In the genomic region with DNA sequence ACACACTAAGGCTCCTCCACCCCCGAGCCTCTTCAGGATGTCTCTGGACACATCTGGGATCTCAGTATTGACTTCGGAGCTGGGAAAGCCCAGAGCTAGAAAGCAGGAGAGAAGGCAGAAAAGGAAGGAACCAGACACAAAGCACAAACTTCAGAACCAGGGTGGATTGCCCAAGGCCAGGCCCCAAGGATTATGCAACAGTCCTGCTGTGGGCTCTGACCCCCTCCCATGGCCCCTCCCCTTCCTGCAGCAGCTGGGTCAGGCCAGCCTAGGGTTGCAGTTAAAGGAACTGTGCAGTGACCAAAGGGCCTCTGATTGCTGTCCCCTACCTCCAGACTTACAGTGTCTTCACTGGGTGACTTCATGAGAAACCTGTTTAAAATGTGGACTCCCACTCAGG, we compare ENCODE assay signal across 1 cellular context.
TF ChIP-seq lines count a peak whose summit lies in the region.

No MANE protein-coding gene starts in this region.

TF ChIP-seq in HepG2, 621 proteins besides CTCF, POLR2A, EP300 and RAD21 (continued from another document and continues in another):
- TF ChIP-seq ZNF326 (CRISPR knock-in tag; IDR thresholded peaks at IDR 0.05; ENCODE audit: borderline replicate concordance) (no peak), YEATS4 (CRISPR knock-in tag; IDR thresholded peaks at IDR 0.05; ENCODE audit: borderline replicate concordance) (no peak; the same call in 1 of the 2 replicates), JUND (CRISPR knock-in tag; IDR thresholded peaks at IDR 0.05) (no peak), TAF1 (CRISPR knock-in tag; IDR thresholded peaks at IDR 0.05) (no peak), EZH2 (conservative IDR thresholded peaks at IDR 0.05; ENCODE audit: low read depth, low read length) (no peak), ZKSCAN8 (CRISPR knock-in tag; IDR thresholded peaks at IDR 0.05; ENCODE audit: borderline replicate concordance) (0 out of 2 replicates have a peak, but pooled peaks have one; percentile 32), GTF3A (CRISPR knock-in tag; conservative IDR thresholded peaks at IDR 0.05) (no peak), NAIF1 (CRISPR knock-in tag; IDR thresholded peaks at IDR 0.05; ENCODE audit: borderline replicate concordance) (no peak), ERF (CRISPR knock-in tag; IDR thresholded peaks at IDR 0.05) (peak; percentile 60; the same call in 1 of the 2 replicates), ARNTL (CRISPR knock-in tag; IDR thresholded peaks at IDR 0.05) (no peak), ZFP36L2 (CRISPR knock-in tag; IDR thresholded peaks at IDR 0.05) (no peak), GLI4 (CRISPR knock-in tag; IDR thresholded peaks at IDR 0.05; ENCODE audit: borderline replicate concordance) (no peak), ZNF317 (CRISPR knock-in tag; IDR thresholded peaks at IDR 0.05) (no peak), SETDB1 (CRISPR knock-in tag; IDR thresholded peaks at IDR 0.05; ENCODE audit: borderline replicate concordance) (no peak), ZSCAN29 (CRISPR knock-in tag; conservative IDR thresholded peaks at IDR 0.05) (no peak), HDAC1 (CRISPR knock-in tag; IDR thresholded peaks at IDR 0.05) (peak; percentile 76), MXI1 (IDR thresholded peaks at IDR 0.05; ENCODE audit: borderline replicate concordance, low read depth, low read length) (no peak), ZNF768 (CRISPR knock-in tag; IDR thresholded peaks at IDR 0.05) (no peak), PHF8 (CRISPR knock-in tag; IDR thresholded peaks at IDR 0.05) (peak; percentile 32; the same call in 1 of the 2 replicates), ZNF841 (CRISPR knock-in tag; IDR thresholded peaks at IDR 0.05; ENCODE audit: borderline replicate concordance) (no peak)
- TF ChIP-seq, protein P1, sequence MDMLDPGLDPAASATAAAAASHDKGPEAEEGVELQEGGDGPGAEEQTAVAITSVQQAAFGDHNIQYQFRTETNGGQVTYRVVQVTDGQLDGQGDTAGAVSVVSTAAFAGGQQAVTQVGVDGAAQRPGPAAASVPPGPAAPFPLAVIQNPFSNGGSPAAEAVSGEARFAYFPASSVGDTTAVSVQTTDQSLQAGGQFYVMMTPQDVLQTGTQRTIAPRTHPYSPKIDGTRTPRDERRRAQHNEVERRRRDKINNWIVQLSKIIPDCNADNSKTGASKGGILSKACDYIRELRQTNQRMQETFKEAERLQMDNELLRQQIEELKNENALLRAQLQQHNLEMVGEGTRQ (IDR thresholded peaks at IDR 0.05; ENCODE audit: low read depth, low read length): no peak
- TF ChIP-seq, protein P1 (CRISPR knock-in tag; IDR thresholded peaks at IDR 0.05; ENCODE audit: borderline replicate concordance): no peak
- TF ChIP-seq, protein P2, sequence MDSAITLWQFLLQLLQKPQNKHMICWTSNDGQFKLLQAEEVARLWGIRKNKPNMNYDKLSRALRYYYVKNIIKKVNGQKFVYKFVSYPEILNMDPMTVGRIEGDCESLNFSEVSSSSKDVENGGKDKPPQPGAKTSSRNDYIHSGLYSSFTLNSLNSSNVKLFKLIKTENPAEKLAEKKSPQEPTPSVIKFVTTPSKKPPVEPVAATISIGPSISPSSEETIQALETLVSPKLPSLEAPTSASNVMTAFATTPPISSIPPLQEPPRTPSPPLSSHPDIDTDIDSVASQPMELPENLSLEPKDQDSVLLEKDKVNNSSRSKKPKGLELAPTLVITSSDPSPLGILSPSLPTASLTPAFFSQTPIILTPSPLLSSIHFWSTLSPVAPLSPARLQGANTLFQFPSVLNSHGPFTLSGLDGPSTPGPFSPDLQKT (CRISPR knock-in tag; IDR thresholded peaks at IDR 0.05; ENCODE audit: borderline replicate concordance): no peak
- TF ChIP-seq, protein P3, sequence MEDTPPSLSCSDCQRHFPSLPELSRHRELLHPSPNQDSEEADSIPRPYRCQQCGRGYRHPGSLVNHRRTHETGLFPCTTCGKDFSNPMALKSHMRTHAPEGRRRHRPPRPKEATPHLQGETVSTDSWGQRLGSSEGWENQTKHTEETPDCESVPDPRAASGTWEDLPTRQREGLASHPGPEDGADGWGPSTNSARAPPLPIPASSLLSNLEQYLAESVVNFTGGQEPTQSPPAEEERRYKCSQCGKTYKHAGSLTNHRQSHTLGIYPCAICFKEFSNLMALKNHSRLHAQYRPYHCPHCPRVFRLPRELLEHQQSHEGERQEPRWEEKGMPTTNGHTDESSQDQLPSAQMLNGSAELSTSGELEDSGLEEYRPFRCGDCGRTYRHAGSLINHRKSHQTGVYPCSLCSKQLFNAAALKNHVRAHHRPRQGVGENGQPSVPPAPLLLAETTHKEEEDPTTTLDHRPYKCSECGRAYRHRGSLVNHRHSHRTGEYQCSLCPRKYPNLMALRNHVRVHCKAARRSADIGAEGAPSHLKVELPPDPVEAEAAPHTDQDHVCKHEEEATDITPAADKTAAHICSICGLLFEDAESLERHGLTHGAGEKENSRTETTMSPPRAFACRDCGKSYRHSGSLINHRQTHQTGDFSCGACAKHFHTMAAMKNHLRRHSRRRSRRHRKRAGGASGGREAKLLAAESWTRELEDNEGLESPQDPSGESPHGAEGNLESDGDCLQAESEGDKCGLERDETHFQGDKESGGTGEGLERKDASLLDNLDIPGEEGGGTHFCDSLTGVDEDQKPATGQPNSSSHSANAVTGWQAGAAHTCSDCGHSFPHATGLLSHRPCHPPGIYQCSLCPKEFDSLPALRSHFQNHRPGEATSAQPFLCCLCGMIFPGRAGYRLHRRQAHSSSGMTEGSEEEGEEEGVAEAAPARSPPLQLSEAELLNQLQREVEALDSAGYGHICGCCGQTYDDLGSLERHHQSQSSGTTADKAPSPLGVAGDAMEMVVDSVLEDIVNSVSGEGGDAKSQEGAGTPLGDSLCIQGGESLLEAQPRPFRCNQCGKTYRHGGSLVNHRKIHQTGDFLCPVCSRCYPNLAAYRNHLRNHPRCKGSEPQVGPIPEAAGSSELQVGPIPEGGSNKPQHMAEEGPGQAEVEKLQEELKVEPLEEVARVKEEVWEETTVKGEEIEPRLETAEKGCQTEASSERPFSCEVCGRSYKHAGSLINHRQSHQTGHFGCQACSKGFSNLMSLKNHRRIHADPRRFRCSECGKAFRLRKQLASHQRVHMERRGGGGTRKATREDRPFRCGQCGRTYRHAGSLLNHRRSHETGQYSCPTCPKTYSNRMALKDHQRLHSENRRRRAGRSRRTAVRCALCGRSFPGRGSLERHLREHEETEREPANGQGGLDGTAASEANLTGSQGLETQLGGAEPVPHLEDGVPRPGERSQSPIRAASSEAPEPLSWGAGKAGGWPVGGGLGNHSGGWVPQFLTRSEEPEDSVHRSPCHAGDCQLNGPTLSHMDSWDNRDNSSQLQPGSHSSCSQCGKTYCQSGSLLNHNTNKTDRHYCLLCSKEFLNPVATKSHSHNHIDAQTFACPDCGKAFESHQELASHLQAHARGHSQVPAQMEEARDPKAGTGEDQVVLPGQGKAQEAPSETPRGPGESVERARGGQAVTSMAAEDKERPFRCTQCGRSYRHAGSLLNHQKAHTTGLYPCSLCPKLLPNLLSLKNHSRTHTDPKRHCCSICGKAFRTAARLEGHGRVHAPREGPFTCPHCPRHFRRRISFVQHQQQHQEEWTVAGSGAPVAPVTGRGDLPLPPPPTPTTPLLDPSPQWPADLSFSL (CRISPR knock-in tag; IDR thresholded peaks at IDR 0.05): no peak
- TF ChIP-seq, protein P4, sequence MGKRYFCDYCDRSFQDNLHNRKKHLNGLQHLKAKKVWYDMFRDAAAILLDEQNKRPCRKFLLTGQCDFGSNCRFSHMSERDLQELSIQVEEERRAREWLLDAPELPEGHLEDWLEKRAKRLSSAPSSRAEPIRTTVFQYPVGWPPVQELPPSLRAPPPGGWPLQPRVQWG (CRISPR knock-in tag; IDR thresholded peaks at IDR 0.05; ENCODE audit: borderline replicate concordance, low read depth): no peak
- TF ChIP-seq, protein P5, sequence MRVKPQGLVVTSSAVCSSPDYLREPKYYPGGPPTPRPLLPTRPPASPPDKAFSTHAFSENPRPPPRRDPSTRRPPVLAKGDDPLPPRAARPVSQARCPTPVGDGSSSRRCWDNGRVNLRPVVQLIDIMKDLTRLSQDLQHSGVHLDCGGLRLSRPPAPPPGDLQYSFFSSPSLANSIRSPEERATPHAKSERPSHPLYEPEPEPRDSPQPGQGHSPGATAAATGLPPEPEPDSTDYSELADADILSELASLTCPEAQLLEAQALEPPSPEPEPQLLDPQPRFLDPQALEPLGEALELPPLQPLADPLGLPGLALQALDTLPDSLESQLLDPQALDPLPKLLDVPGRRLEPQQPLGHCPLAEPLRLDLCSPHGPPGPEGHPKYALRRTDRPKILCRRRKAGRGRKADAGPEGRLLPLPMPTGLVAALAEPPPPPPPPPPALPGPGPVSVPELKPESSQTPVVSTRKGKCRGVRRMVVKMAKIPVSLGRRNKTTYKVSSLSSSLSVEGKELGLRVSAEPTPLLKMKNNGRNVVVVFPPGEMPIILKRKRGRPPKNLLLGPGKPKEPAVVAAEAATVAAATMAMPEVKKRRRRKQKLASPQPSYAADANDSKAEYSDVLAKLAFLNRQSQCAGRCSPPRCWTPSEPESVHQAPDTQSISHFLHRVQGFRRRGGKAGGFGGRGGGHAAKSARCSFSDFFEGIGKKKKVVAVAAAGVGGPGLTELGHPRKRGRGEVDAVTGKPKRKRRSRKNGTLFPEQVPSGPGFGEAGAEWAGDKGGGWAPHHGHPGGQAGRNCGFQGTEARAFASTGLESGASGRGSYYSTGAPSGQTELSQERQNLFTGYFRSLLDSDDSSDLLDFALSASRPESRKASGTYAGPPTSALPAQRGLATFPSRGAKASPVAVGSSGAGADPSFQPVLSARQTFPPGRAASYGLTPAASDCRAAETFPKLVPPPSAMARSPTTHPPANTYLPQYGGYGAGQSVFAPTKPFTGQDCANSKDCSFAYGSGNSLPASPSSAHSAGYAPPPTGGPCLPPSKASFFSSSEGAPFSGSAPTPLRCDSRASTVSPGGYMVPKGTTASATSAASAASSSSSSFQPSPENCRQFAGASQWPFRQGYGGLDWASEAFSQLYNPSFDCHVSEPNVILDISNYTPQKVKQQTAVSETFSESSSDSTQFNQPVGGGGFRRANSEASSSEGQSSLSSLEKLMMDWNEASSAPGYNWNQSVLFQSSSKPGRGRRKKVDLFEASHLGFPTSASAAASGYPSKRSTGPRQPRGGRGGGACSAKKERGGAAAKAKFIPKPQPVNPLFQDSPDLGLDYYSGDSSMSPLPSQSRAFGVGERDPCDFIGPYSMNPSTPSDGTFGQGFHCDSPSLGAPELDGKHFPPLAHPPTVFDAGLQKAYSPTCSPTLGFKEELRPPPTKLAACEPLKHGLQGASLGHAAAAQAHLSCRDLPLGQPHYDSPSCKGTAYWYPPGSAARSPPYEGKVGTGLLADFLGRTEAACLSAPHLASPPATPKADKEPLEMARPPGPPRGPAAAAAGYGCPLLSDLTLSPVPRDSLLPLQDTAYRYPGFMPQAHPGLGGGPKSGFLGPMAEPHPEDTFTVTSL (CRISPR knock-in tag; IDR thresholded peaks at IDR 0.05; ENCODE audit: borderline replicate concordance): peak; percentile 62; the same call in 1 of the 2 replicates
- TF ChIP-seq, protein P6, sequence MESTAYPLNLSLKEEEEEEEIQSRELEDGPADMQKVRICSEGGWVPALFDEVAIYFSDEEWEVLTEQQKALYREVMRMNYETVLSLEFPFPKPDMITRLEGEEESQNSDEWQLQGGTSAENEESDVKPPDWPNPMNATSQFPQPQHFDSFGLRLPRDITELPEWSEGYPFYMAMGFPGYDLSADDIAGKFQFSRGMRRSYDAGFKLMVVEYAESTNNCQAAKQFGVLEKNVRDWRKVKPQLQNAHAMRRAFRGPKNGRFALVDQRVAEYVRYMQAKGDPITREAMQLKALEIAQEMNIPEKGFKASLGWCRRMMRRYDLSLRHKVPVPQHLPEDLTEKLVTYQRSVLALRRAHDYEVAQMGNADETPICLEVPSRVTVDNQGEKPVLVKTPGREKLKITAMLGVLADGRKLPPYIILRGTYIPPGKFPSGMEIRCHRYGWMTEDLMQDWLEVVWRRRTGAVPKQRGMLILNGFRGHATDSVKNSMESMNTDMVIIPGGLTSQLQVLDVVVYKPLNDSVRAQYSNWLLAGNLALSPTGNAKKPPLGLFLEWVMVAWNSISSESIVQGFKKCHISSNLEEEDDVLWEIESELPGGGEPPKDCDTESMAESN (CRISPR knock-in tag; conservative IDR thresholded peaks at IDR 0.05): 0 out of 2 replicates have a peak, but pooled peaks have one; percentile 41
- TF ChIP-seq, protein P7, sequence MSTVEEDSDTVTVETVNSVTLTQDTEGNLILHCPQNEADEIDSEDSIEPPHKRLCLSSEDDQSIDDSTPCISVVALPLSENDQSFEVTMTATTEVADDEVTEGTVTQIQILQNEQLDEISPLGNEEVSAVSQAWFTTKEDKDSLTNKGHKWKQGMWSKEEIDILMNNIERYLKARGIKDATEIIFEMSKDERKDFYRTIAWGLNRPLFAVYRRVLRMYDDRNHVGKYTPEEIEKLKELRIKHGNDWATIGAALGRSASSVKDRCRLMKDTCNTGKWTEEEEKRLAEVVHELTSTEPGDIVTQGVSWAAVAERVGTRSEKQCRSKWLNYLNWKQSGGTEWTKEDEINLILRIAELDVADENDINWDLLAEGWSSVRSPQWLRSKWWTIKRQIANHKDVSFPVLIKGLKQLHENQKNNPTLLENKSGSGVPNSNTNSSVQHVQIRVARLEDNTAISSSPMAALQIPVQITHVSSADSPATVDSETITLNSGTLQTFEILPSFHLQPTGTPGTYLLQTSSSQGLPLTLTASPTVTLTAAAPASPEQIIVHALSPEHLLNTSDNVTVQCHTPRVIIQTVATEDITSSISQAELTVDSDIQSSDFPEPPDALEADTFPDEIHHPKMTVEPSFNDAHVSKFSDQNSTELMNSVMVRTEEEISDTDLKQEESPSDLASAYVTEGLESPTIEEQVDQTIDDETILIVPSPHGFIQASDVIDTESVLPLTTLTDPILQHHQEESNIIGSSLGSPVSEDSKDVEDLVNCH (CRISPR knock-in tag; IDR thresholded peaks at IDR 0.05): no peak
- TF ChIP-seq, protein P8, sequence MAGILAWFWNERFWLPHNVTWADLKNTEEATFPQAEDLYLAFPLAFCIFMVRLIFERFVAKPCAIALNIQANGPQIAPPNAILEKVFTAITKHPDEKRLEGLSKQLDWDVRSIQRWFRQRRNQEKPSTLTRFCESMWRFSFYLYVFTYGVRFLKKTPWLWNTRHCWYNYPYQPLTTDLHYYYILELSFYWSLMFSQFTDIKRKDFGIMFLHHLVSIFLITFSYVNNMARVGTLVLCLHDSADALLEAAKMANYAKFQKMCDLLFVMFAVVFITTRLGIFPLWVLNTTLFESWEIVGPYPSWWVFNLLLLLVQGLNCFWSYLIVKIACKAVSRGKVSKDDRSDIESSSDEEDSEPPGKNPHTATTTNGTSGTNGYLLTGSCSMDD (CRISPR knock-in tag; IDR thresholded peaks at IDR 0.05): no peak
